Comparison of ENCODE assay signal across 8 cellular contexts in the genomic region with DNA sequence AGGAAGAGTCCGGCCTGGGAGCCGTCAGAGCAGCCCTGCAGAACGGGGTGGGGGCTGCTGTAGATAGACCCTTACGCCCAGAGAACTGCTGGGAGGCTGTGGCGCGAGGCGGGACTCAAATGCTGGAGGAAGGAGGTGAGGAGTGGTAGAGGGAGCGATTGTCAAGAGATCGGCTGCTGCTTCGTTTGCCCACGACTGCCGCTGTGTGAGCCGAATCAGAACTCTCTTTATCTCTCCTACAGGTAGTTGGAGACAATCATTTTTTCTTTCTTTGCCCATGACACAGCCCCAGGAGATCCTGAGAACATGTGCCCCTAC. TPM values are rescaled to one million over a fixed set of nuclear protein-coding genes. Genes with fewer than 3 reads are reported as not detected.
A peak's percentile ranks its signal among the peaks of the same experiment; 100 is the strongest.
DNase-seq lines count a peak whose midpoint lies in the region; ATAC-seq, FAIRE-seq and TF ChIP-seq lines count a peak whose summit lies in the region.

No MANE protein-coding gene starts in this region.

- SMC1A ChIA-PET in GM12878 (lab: Charles Lee; ENCODE audit: uncharacterized antibody, unreplicated experiment), result interaction anchor here (0.8 to 1.8 kb wide), 4 partner anchors 24 to 31 kb away, joined by 3 to 7 read pairs (median 5); a partner anchor contains a TSS

- TF ChIP-seq CTCF in NB4 (IDR thresholded peaks at IDR 0.05; ENCODE audit: low read depth, low read length) (no peak), GM12878 (IDR thresholded peaks at IDR 0.05 in 2 of 3, conservative IDR thresholded peaks at IDR 0.05 in 1 of 3; ENCODE audit: control insufficient read depth in 2 of 3, extremely low read depth in 1 of 3, insufficient read depth in 1 of 3, low read depth in 3 of 3, low read length in 3 of 3) (no peak), liver (IDR thresholded peaks at IDR 0.05; ENCODE audit: low read depth, low read length, missing input control) (no peak)

- DNase-seq in stimulated activated CD4-positive, alpha-beta T cell treated with anti-CD3 and anti-CD28 coated beads, Interleukin-12 subunit alpha, Interleukin-12 subunit beta, amount 100 ng/mL, for 4 hours, result peak; percentile 34
- DNase-seq in stimulated activated CD4-positive, alpha-beta T cell treated with anti-CD3 and anti-CD28 coated beads, Interleukin-2, amount 100 ng/mL, for 48 hours, result no peak
- DNase-seq in NB4 (ENCODE audit: low read depth) (peak; percentile 50), GM12878 (ENCODE audit: low read depth, low spot score) (no peak), ureter (ENCODE audit: low spot score) (no peak)

- H3K27me3 ChIP-seq in GM12878 (replicated peaks in 1 of 2; ENCODE audit: control insufficient read depth in 2 of 2, insufficient read depth in 2 of 2, low read length in 1 of 2) (no peaks in the 10 kb centered on the region), liver (ENCODE audit: control insufficient read depth in 4 of 4, insufficient read depth in 4 of 4, low read length in 3 of 4) (no peaks in the 10 kb centered on the region), thymus (ENCODE audit: control insufficient read depth, insufficient read depth) (no peaks in the 10 kb centered on the region)

- no peak for FAIRE-seq in GM12878 (lab: Jason Lieb, UNC)

- H3K9me3 ChIP-seq in GM12878 (replicated peaks; ENCODE audit: control insufficient read depth, insufficient read depth, low read length), result no peaks in the 10 kb centered on the region
- no peaks in the 10 kb centered on the region for H3K9me3 ChIP-seq in liver (ENCODE audit: control insufficient read depth in 4 of 4, low read length in 3 of 4)
- H3K9me3 ChIP-seq in thymus (ENCODE audit: control insufficient read depth), result no peaks in the 10 kb centered on the region

- no peaks in the 10 kb centered on the region for H4K20me1 ChIP-seq in GM12878 (ENCODE audit: control insufficient read depth, insufficient read depth)

- peak overlapping the region; percentile 99 for H2AFZ ChIP-seq in GM12878 (ENCODE audit: control insufficient read depth, low read depth, low read length)

- peaks cover 44% of the 10 kb centered on the region for H3K79me2 ChIP-seq in GM12878 (ENCODE audit: control insufficient read depth, insufficient read depth, low read length)

- H3K4me1 ChIP-seq in GM12878 (ENCODE audit: control insufficient read depth, insufficient read depth, low read length) (peaks cover 13% of the 10 kb centered on the region), liver (ENCODE audit: control insufficient read depth in 4 of 4, insufficient read depth in 4 of 4, low read length in 3 of 4) (peaks cover 5 to 42% (median 36%) of the 10 kb centered on the region in 4 donors), thymus (ENCODE audit: control insufficient read depth, insufficient read depth, low read length) (peaks cover 5% of the 10 kb centered on the region)

- H3K27ac ChIP-seq in GM12878 (ENCODE audit: control insufficient read depth, insufficient read depth) (peak overlapping the region; percentile 88), liver (ENCODE audit: low read depth in 1 of 2, low read length in 2 of 2) (peak overlapping the region; percentile 74 to 88), thymus (ENCODE audit: low read depth) (peak overlapping the region; percentile 64)

- WGBS in GM12878 (ENCODE audit: insufficient coverage, insufficient replicate concordance, low lambda C conversion rate, missing lambda C conversion rate), result 0% methylated on average over 13 of the region's 13 CpGs
- WGBS in liver, result 0% methylated on average over 13 of the region's 13 CpGs
- under 1% methylated on average over 13 of the region's 13 CpGs for WGBS in thymus

- intact Hi-C loops in GM12878 (cut with micrococcal nuclease; ENCODE audit: unreplicated experiment), result loop anchor here (5.0 to 10.0 kb wide), 2 partner anchors 112 to 480 kb away; no protein-coding TSS in a partner anchor

- TF ChIP-seq EP300 in GM12878 (IDR thresholded peaks at IDR 0.05; ENCODE audit: borderline replicate concordance in 1 of 2, control insufficient read depth in 1 of 2, low read depth in 2 of 2, low read length in 2 of 2), result no peak

- TSS peak; percentile 83 for BruUV-seq in GM12878 (replicated peaks; lab: Mats Ljungman, UMichigan)

- peak overlapping the region; percentile 88 for H3K4me2 ChIP-seq in GM12878 (ENCODE audit: control insufficient read depth, insufficient read depth)

- RAD21 ChIA-PET in GM12878 (lab: Charles Lee; ENCODE audit: unreplicated experiment), result interaction anchor here (0.9 to 1.2 kb wide), 3 partner anchors 28 to 35 kb away, joined by 3 read pairs; no protein-coding TSS in a partner anchor

- in situ Hi-C loops in GM12878 (cut with MboI), result no loop called here

- TF ChIP-seq POLR2A in NB4 (IDR thresholded peaks at IDR 0.05; ENCODE audit: extremely low read depth, insufficient read length) (no peak), GM12878 (IDR thresholded peaks at IDR 0.05; ENCODE audit: low read depth, low read length) (no peak)

- TF ChIP-seq RAD21 in GM12878 (IDR thresholded peaks at IDR 0.05; ENCODE audit: insufficient read depth, low read depth, low read length) (no peak), liver (IDR thresholded peaks at IDR 0.05) (no peak)

- POLR2A ChIA-PET in GM12878 (lab: Charles Lee), result interaction anchor here (0.5 to 2.8 kb wide), 6 partner anchors 19 to 559 kb away, joined by 3 to 26 read pairs (median 4); a partner anchor contains a TSS

- CTCF ChIA-PET in GM12878 (lab: Yijun Ruan, JAX), result interaction anchor here (0.9 to 2.5 kb wide), 4 partner anchors 28 to 165 kb away, joined by 3 to 8 read pairs (median 4); a partner anchor contains a TSS

- no peaks in the 10 kb centered on the region; a peak in 2 of 4 replicates for H3K36me3 ChIP-seq in GM12878 (ENCODE audit: control insufficient read depth in 2 of 2, insufficient read depth in 2 of 2, low read length in 1 of 2)
- peaks cover under 1 to 6% (median 5%) of the 10 kb centered on the region in 4 donors for H3K36me3 ChIP-seq in liver (ENCODE audit: control insufficient read depth in 4 of 4, insufficient read depth in 3 of 4, low read depth in 1 of 4, low read length in 3 of 4)
- peaks cover 9% of the 10 kb centered on the region for H3K36me3 ChIP-seq in thymus (ENCODE audit: control insufficient read depth, insufficient read depth)

- H3K4me3 ChIP-seq in NB4 (ENCODE audit: low read depth, low read length) (peak overlapping the region; percentile 86), GM12878 (peak overlapping the region; percentile 90), liver (ENCODE audit: low read depth in 1 of 3, low read length in 3 of 3) (peak overlapping the region; percentile 89 to 95 (median 92)), thymus (ENCODE audit: low read length) (peak overlapping the region; percentile 63)

- H3K9ac ChIP-seq in GM12878 (ENCODE audit: control insufficient read depth, insufficient read depth, low read length) (peak overlapping the region; percentile 99), liver (ENCODE audit: low read depth in 1 of 2, low read length in 2 of 2) (peak overlapping the region; percentile 88 to 98)

- peak; percentile 50 for ATAC-seq in GM12878
- ATAC-seq in HG03521 (IDR thresholded peaks at IDR 0.05; ENCODE audit: unreplicated experiment), result no peak

RNA-seq across cellular contexts. Expression of a gene that starts 0.4 kb away (rescaled TPM):
- total RNA-seq in GM12878 (2013; cell fraction: nucleolus; rRNA removed), result 19.1 and 19.8 TPM in 2 replicates
- total RNA-seq in GM12878 (2014; rRNA removed) (11.2 and 14.1 TPM in 2 replicates), GM12878 (2014; rRNA removed; fragmentation: Illumina TruSeq; extraction: Trizol) (9.8 and 11.1 TPM in 2 replicates), GM12878 (2021) (10.2 and 12.4 TPM in 2 replicates), liver (1 to 10 TPM; 6.2 to 6.9 TPM), ureter (13.2 TPM)
- polyA plus RNA-seq in GM12878 (2011; ENCODE audit: low read depth), result 3.7 TPM
- polyA plus RNA-seq in GM12878 (2011; rRNA removed) (9.9 and 12.2 TPM in 2 replicates), GM12878 (2014; fragmentation: Illumina TruSeq; extraction: Trizol) (9.5 and 11.9 TPM in 2 replicates), GM12878 (2014; fragmentation: Nextera tagmentation; extraction: Ambion mirVana) (1 to 10 TPM; 1.8 to 2.0 TPM), GM12878 (2014; rRNA removed) (8.7 and 9.3 TPM in 2 replicates), GM12878 (2016; fragmentation: Nextera tagmentation; extraction: Ambion mirVana) (10 to 100 TPM; 12.9 to 14.0 TPM), liver (1 to 10 TPM; 2.2 TPM), thymus (3.3 TPM)
- polyA plus RNA-seq in GM12878 (2011; cell fraction: cytosol; rRNA removed), result 12.5 and 12.8 TPM in 2 replicates
- 16.2 and 16.3 TPM in 2 replicates for polyA plus RNA-seq in GM12878 (2011; cell fraction: nucleus; rRNA removed)
- polyA plus RNA-seq in GM12878 (2012), result 4.7 and 6.1 TPM in 2 replicates
- polyA minus RNA-seq in GM12878 (2011; rRNA and poly(A)+ RNA removed), result 23.2 and 26.5 TPM in 2 replicates
- 4.4 and 6.8 TPM in 2 replicates for polyA minus RNA-seq in GM12878 (2011; cell fraction: cytosol; rRNA and poly(A)+ RNA removed)
- polyA minus RNA-seq in GM12878 (2011; cell fraction: nucleus; rRNA and poly(A)+ RNA removed), result 7.5 and 11.7 TPM in 2 replicates

RNA-seq across cellular contexts. Expression of a gene that starts 26.6 kb away (rescaled TPM):
- 532 and 580 TPM in 2 replicates for total RNA-seq in GM12878 (2013; cell fraction: nucleolus; rRNA removed)
- total RNA-seq in GM12878 (2014; rRNA removed), result 2,340 and 2,418 TPM in 2 replicates
- 4,535 and 4,622 TPM in 2 replicates for total RNA-seq in GM12878 (2014; rRNA removed; fragmentation: Illumina TruSeq; extraction: Trizol)
- 2,052 and 2,163 TPM in 2 replicates for total RNA-seq in GM12878 (2021)
- 4,165 TPM for polyA plus RNA-seq in GM12878 (2011; ENCODE audit: low read depth)
- polyA plus RNA-seq in GM12878 (2011; rRNA removed), result 2,640 and 2,932 TPM in 2 replicates
- 2,904 and 3,567 TPM in 2 replicates for polyA plus RNA-seq in GM12878 (2011; cell fraction: cytosol; rRNA removed)
- 879 and 937 TPM in 2 replicates for polyA plus RNA-seq in GM12878 (2011; cell fraction: nucleus; rRNA removed)
- 3,068 and 4,412 TPM in 2 replicates for polyA plus RNA-seq in GM12878 (2012)
- 4,925 and 5,544 TPM in 2 replicates for polyA plus RNA-seq in GM12878 (2014; fragmentation: Illumina TruSeq; extraction: Trizol)
- polyA plus RNA-seq in GM12878 (2014; fragmentation: Nextera tagmentation; extraction: Ambion mirVana), result 1,000 to 10,000 TPM; 3,077 to 3,412 TPM
- 3,446 and 3,776 TPM in 2 replicates for polyA plus RNA-seq in GM12878 (2014; rRNA removed)
- 1,000 to 10,000 TPM in 1 of 2 experiments, 100 to 1,000 TPM in 1; 961 to 1,005 TPM for polyA plus RNA-seq in GM12878 (2016; fragmentation: Nextera tagmentation; extraction: Ambion mirVana)
- polyA minus RNA-seq in GM12878 (2011; rRNA and poly(A)+ RNA removed), result 712 and 1,069 TPM in 2 replicates
- polyA minus RNA-seq in GM12878 (2011; cell fraction: cytosol; rRNA and poly(A)+ RNA removed), result 520 and 541 TPM in 2 replicates
- 259 and 431 TPM in 2 replicates for polyA minus RNA-seq in GM12878 (2011; cell fraction: nucleus; rRNA and poly(A)+ RNA removed)
- total RNA-seq in liver, result 100 to 1,000 TPM; 394 to 576 TPM
- 100 to 1,000 TPM; 289 to 829 TPM for polyA plus RNA-seq in liver
- 3,757 TPM for polyA plus RNA-seq in thymus
- 1,953 TPM for total RNA-seq in ureter

RNA-seq across cellular contexts. Expression of a gene that starts 26.7 kb away (rescaled TPM):
- 60.8 and 70.8 TPM in 2 replicates for total RNA-seq in GM12878 (2013; cell fraction: nucleolus; rRNA removed)
- total RNA-seq in GM12878 (2014; rRNA removed) (13.1 and 13.7 TPM in 2 replicates), GM12878 (2014; rRNA removed; fragmentation: Illumina TruSeq; extraction: Trizol) (5.8 and 5.9 TPM in 2 replicates), GM12878 (2021) (18.9 and 20.4 TPM in 2 replicates), liver (1 to 10 TPM; 7.4 to 9.7 TPM), ureter (30.4 TPM)
- 6.8 TPM for polyA plus RNA-seq in GM12878 (2011; ENCODE audit: low read depth)
- polyA plus RNA-seq in GM12878 (2011; rRNA removed) (7.5 and 9.7 TPM in 2 replicates), GM12878 (2014; fragmentation: Illumina TruSeq; extraction: Trizol) (4.5 and 6.9 TPM in 2 replicates), GM12878 (2014; fragmentation: Nextera tagmentation; extraction: Ambion mirVana) (under 1 TPM; 0.14 to 0.53 TPM), GM12878 (2014; rRNA removed) (14.3 and 14.8 TPM in 2 replicates), GM12878 (2016; fragmentation: Nextera tagmentation; extraction: Ambion mirVana) (10 to 100 TPM; 18.4 to 23.4 TPM), liver (1 to 10 TPM; 6.6 to 6.7 TPM), thymus (24.1 TPM)
- polyA plus RNA-seq in GM12878 (2011; cell fraction: cytosol; rRNA removed), result 8.2 and 10.8 TPM in 2 replicates
- polyA plus RNA-seq in GM12878 (2011; cell fraction: nucleus; rRNA removed), result 44.3 and 44.5 TPM in 2 replicates
- polyA plus RNA-seq in GM12878 (2012), result 12.3 and 17.2 TPM in 2 replicates
- polyA minus RNA-seq in GM12878 (2011; rRNA and poly(A)+ RNA removed), result 7.3 and 16.4 TPM in 2 replicates
- 3.2 and 6.8 TPM in 2 replicates for polyA minus RNA-seq in GM12878 (2011; cell fraction: cytosol; rRNA and poly(A)+ RNA removed)
- polyA minus RNA-seq in GM12878 (2011; cell fraction: nucleus; rRNA and poly(A)+ RNA removed), result 22.5 and 27.0 TPM in 2 replicates

RNA-seq across cellular contexts. Expression of a gene that starts 27.7 kb away (rescaled TPM):
- total RNA-seq in GM12878 (2013; cell fraction: nucleolus; rRNA removed), result 11.3 and 13.6 TPM in 2 replicates
- total RNA-seq in GM12878 (2014; rRNA removed), result 11.4 and 17.5 TPM in 2 replicates
- total RNA-seq in GM12878 (2014; rRNA removed; fragmentation: Illumina TruSeq; extraction: Trizol), result 4.6 and 4.7 TPM in 2 replicates
- total RNA-seq in GM12878 (2021), result 13.3 and 13.7 TPM in 2 replicates
- 5.3 TPM for polyA plus RNA-seq in GM12878 (2011; ENCODE audit: low read depth)
- polyA plus RNA-seq in GM12878 (2011; rRNA removed), result 2.9 and 6.3 TPM in 2 replicates
- polyA plus RNA-seq in GM12878 (2011; cell fraction: cytosol; rRNA removed), result 7.4 and 13.6 TPM in 2 replicates
- 24.0 and 30.3 TPM in 2 replicates for polyA plus RNA-seq in GM12878 (2011; cell fraction: nucleus; rRNA removed)
- 9.2 and 9.4 TPM in 2 replicates for polyA plus RNA-seq in GM12878 (2012)
- 1.6 and 3.3 TPM in 2 replicates for polyA plus RNA-seq in GM12878 (2014; fragmentation: Illumina TruSeq; extraction: Trizol)
- 1 to 10 TPM in 1 of 2 experiments, under 1 TPM in 1; 0.31 to 1.4 TPM for polyA plus RNA-seq in GM12878 (2014; fragmentation: Nextera tagmentation; extraction: Ambion mirVana)
- polyA plus RNA-seq in GM12878 (2014; rRNA removed), result 13.9 and 16.3 TPM in 2 replicates
- 10 to 100 TPM; 16.8 to 22.7 TPM for polyA plus RNA-seq in GM12878 (2016; fragmentation: Nextera tagmentation; extraction: Ambion mirVana)
- 5.9 and 12.9 TPM in 2 replicates for polyA minus RNA-seq in GM12878 (2011; rRNA and poly(A)+ RNA removed)
- polyA minus RNA-seq in GM12878 (2011; cell fraction: cytosol; rRNA and poly(A)+ RNA removed), result 7.0 and 9.9 TPM in 2 replicates
- polyA minus RNA-seq in GM12878 (2011; cell fraction: nucleus; rRNA and poly(A)+ RNA removed), result 5.0 and 11.5 TPM in 2 replicates
- total RNA-seq in liver, result 10 to 100 TPM; 10.9 to 18.7 TPM
- 10 to 100 TPM; 21.1 to 24.5 TPM for polyA plus RNA-seq in liver
- polyA plus RNA-seq in thymus, result 7.8 TPM
- 38.4 TPM for total RNA-seq in ureter

Comparison
In these comparisons a context has a peak if more than half of its experiments do, and no peak if none do; other contexts are left out.
1. DNase-seq: peak in stimulated activated CD4-positive, alpha-beta T cell treated with anti-CD3 and anti-CD28 coated beads, Interleukin-12 subunit alpha, Interleukin-12 subunit beta, amount 100 ng/mL, for 4 hours (single experiment) and NB4 (single experiment); none in stimulated activated CD4-positive, alpha-beta T cell treated with anti-CD3 and anti-CD28 coated beads, Interleukin-2, amount 100 ng/mL, for 48 hours (0 of 2), GM12878 (single experiment) and ureter (single experiment).
2. Peak in every context shown above with its lines, with median percentiles within 50 percentile points of each other: H3K4me3 ChIP-seq and H3K27ac ChIP-seq.